ENCODE assay signal across 8 cellular contexts in genomic region chr4:106502106-106502699, GRCh38.
DNase-seq lines count a peak whose midpoint lies in the region; ATAC-seq and TF ChIP-seq lines count a peak whose summit lies in the region.

No MANE protein-coding gene starts in this region.

- POLR2A ChIA-PET in Caco-2 (lab: Charles Lee), result no interaction called here

- no peak overlapping the region for H3K4me3 ChIP-seq in Caco-2 (ENCODE audit: low read depth, low read length)

- CTCF ChIA-PET in Caco-2 (lab: Charles Lee), result no interaction called here

- peak; percentile 16 to 34 for TF ChIP-seq CTCF in Caco-2 (IDR thresholded peaks at IDR 0.05; ENCODE audit: insufficient read depth in 1 of 2, low read depth in 1 of 2, low read length in 1 of 2, severe bottlenecking in 1 of 2, unreplicated experiment in 1 of 2)

- DNase-seq in Caco-2 (peak; percentile 28 to 53), NCI-H82 treated with DMSO at 0.1 percent for 48 hours (lab: John Stamatoyannopoulos, UW; ENCODE audit: unreplicated experiment) (peak; percentile 9), left ventricle myocardium superior (peak; percentile 58), smooth muscle cell of the brain vasculature (ENCODE audit: low read depth, low spot score) (peak; percentile 44)
- DNase-seq in activated naive CD4-positive, alpha-beta T cell treated with Interleukin-2 at 50 U/mL for 16 hours, result peak; percentile 29

- no peaks in the 10 kb centered on the region for H3K36me3 ChIP-seq in Caco-2 (ENCODE audit: control insufficient read depth, insufficient read depth, low read length)

- BruUV-seq in Caco-2 (replicated peaks; lab: Mats Ljungman, UMichigan), result no TSS peak

- no peaks in the 10 kb centered on the region for H3K27me3 Mint-ChIP-seq in Caco-2 (ENCODE audit: insufficient read depth, unreplicated experiment)

- no peaks in the 10 kb centered on the region for H3K4me1 Mint-ChIP-seq in Caco-2 (ENCODE audit: low read depth, unreplicated experiment)

- no peak overlapping the region for H3K27ac Mint-ChIP-seq in Caco-2 (ENCODE audit: unreplicated experiment)

- ATAC-seq in GM19035 (IDR thresholded peaks at IDR 0.05; ENCODE audit: unreplicated experiment), result peak; percentile 92
- ATAC-seq in HG03159 (IDR thresholded peaks at IDR 0.05; ENCODE audit: unreplicated experiment), result peak; percentile 96
- peak; percentile 38 for ATAC-seq in left ventricle myocardium superior
- ATAC-seq in HG02840 (IDR thresholded peaks at IDR 0.05; ENCODE audit: low FRiP score, unreplicated experiment), result no peak

- no peaks in the 10 kb centered on the region for H3K27me3 ChIP-seq in Caco-2 (replicated peaks; ENCODE audit: control insufficient read depth, insufficient read depth, low read length)

- no peaks in the 10 kb centered on the region for H3K36me3 Mint-ChIP-seq in Caco-2 (ENCODE audit: insufficient read depth, unreplicated experiment)

- H3K9me3 Mint-ChIP-seq in Caco-2 (ENCODE audit: unreplicated experiment), result peaks cover 23% of the 10 kb centered on the region

- intact Hi-C loops in Caco-2 (cut with micrococcal nuclease; ENCODE audit: unreplicated experiment) (loop anchor here (1.0 to 10.0 kb wide), 3 partner anchors 133 to 303 kb away; no protein-coding TSS in a partner anchor), left ventricle myocardium superior (cut with micrococcal nuclease) (no loop called here)

- H3K9me3 ChIP-seq in Caco-2, result no peaks in the 10 kb centered on the region

- H3K4me3 Mint-ChIP-seq in Caco-2 (ENCODE audit: unreplicated experiment), result no peak overlapping the region

- H3K4me1 ChIP-seq in Caco-2, result peaks cover 6% of the 10 kb centered on the region; the same call in 1 of the 2 replicates
